In genomic region chr2:16067444-16068232, GRCh38 we compare ENCODE assay signal across 1 cellular context.
TF ChIP-seq lines count a peak whose summit lies in the region.

No MANE protein-coding gene starts in this region.

TF ChIP-seq in SK-N-SH, 30 proteins besides CTCF, POLR2A, EP300 and RAD21 (continued from another document):
- no peak for TF ChIP-seq USF1 (IDR thresholded peaks at IDR 0.05; ENCODE audit: borderline replicate concordance, low read depth)
- TF ChIP-seq RCOR1 (IDR thresholded peaks at IDR 0.05; ENCODE audit: low read length): no peak
- TF ChIP-seq ZBTB33 (IDR thresholded peaks at IDR 0.05; ENCODE audit: borderline replicate concordance, low read depth): no peak
- no peak for TF ChIP-seq PBX3 (IDR thresholded peaks at IDR 0.05)
- no peak for TF ChIP-seq RFX5 (IDR thresholded peaks at IDR 0.05; ENCODE audit: low read length)
- no peak for TF ChIP-seq IRF3 (IDR thresholded peaks at IDR 0.05; ENCODE audit: low read depth, low read length)
- no peak for TF ChIP-seq USF2 (IDR thresholded peaks at IDR 0.05; ENCODE audit: borderline replicate concordance, low read depth, low read length)
- TF ChIP-seq CHD2 (IDR thresholded peaks at IDR 0.05; ENCODE audit: low read length, partially characterized antibody): no peak
